In the genomic region with DNA sequence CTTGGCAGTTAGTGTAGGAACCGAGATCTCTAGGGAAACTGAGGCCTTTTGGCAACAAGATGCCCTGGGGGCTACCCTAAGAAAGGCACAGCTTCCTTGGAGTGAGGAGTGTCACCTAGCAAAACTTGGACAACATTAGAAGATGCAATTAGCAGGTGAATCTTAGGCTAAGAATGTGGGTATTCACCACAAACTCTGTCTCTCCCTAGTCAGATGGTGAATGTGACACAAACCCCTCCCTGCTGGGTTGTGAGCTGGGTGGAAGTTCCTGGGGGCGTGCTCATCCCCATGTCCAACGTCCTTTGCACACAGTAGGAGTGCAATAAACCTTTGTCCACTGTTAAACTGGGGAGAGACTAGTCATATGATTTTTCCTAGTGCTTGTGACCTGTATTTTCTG, we compare ENCODE assay signal across 13 cellular contexts.
DNase-seq lines count a peak whose midpoint lies in the region; ATAC-seq, FAIRE-seq and TF ChIP-seq lines count a peak whose summit lies in the region.
"Had no signal": no experiment of that assay in that cellular context is flagged by ENCODE, and none has a peak within 500 bp of the region (broad histone marks: within the 10 kb centered on the region; RNA-seq: fewer than 3 reads in every experiment).

No MANE protein-coding gene starts in this region.

- DNase-seq in AG10803 (ENCODE audit: low read depth), result peak; percentile 36
- DNase-seq in HPDE6-E6E7 (ENCODE audit: extremely low spot score), result peak; percentile 65
- DNase-seq in SW 1271 (lab: John Stamatoyannopoulos, UW), result peak; percentile 53 to 58
- no peak for DNase-seq in keratinocyte (ENCODE audit: low read depth, low spot score)
- no peak for DNase-seq in H7
- DNase-seq in kidney, result no peak
- DNase-seq in T-helper 2 cell, result no peak
- DNase-seq: COR-L47, NCI-H187 treated with DMSO at 0.1 percent for 48 hours had no signal

- H3K9ac ChIP-seq in keratinocyte (ENCODE audit: control insufficient read depth, extremely low read depth, insufficient read depth, low read length) (peak overlapping the region; percentile 93), kidney (ENCODE audit: low read length in 2 of 2) (no peak overlapping the region)
- H3K9ac ChIP-seq: parathyroid adenoma had no signal

- H3K4me3 ChIP-seq in AG10803 (ENCODE audit: low read length) (no peak overlapping the region), keratinocyte (ENCODE audit: control insufficient read depth in 2 of 3, extremely low read depth in 1 of 3, insufficient read depth in 2 of 3, low read depth in 1 of 3, low read length in 3 of 3) (peak overlapping the region in 1 of 3 experiments; percentile 67), H7 (ENCODE audit: insufficient read depth, low read depth, low read length) (no peak overlapping the region), kidney (ENCODE audit: low read length in 2 of 2) (no peak overlapping the region)

- TF ChIP-seq CTCF in AG10803 (conservative IDR thresholded peaks at IDR 0.05; ENCODE audit: low read length) (no peak), keratinocyte (optimal IDR thresholded peaks at IDR 0.05 in 1 of 3, IDR thresholded peaks at IDR 0.05 in 1 of 3, conservative IDR thresholded peaks at IDR 0.05 in 1 of 3; ENCODE audit: extremely low read depth in 1 of 3, insufficient read depth in 2 of 3, low read length in 3 of 3) (no peak), kidney (IDR thresholded peaks at IDR 0.05; ENCODE audit: borderline replicate concordance, extremely low read depth, insufficient read depth) (no peak)

- peaks cover 4% of the 10 kb centered on the region for H3K9me1 ChIP-seq in keratinocyte (ENCODE audit: control insufficient read depth, extremely low read depth, insufficient read depth, low read length)

- H3K4me2 ChIP-seq in keratinocyte (ENCODE audit: control insufficient read depth, extremely low read depth, insufficient read depth, low read depth, low read length), result peak overlapping the region; percentile 98

- intact Hi-C loops in kidney (cut with DNase I), result no loop called here

- H3K27ac ChIP-seq in keratinocyte (ENCODE audit: control insufficient read depth, insufficient read depth, low read length) (peak overlapping the region; percentile 99), kidney (ENCODE audit: low read depth in 2 of 2, low read length in 2 of 2) (no peak overlapping the region)
- H3K27ac ChIP-seq: left ventricle myocardium inferior, parathyroid adenoma had no signal

- no peak for ATAC-seq in GM19455 (IDR thresholded peaks at IDR 0.05; ENCODE audit: unreplicated experiment)
- ATAC-seq: T-cell had no signal

- H3K27me3 ChIP-seq in keratinocyte (ENCODE audit: control insufficient read depth, extremely low read depth, insufficient read depth, low read length) (no peaks in the 10 kb centered on the region), H7 (ENCODE audit: control insufficient read depth, insufficient read depth, low read length) (peaks cover 16% of the 10 kb centered on the region; the same call in 1 of the 2 replicates)

- H3K4me1 ChIP-seq in keratinocyte (ENCODE audit: control insufficient read depth, extremely low read depth, insufficient read depth, low read length) (peaks cover 41% of the 10 kb centered on the region), kidney (ENCODE audit: control insufficient read depth in 1 of 2, insufficient read depth in 1 of 2, low read depth in 1 of 2, low read length in 2 of 2) (peaks cover 0 to 3% of the 10 kb centered on the region in 2 donors)
- H3K4me1 ChIP-seq: parathyroid adenoma had no signal

- H3K36me3 ChIP-seq in keratinocyte (ENCODE audit: control insufficient read depth in 2 of 2, extremely low read depth in 1 of 2, insufficient read depth in 2 of 2, low read length in 2 of 2) (no peaks in the 10 kb centered on the region), H7 (replicated peaks; ENCODE audit: control insufficient read depth, insufficient read depth, low read length) (no peaks in the 10 kb centered on the region), kidney (ENCODE audit: control insufficient read depth in 1 of 2, insufficient read depth in 2 of 2, low read length in 2 of 2) (no peaks in the 10 kb centered on the region)
- H3K36me3 ChIP-seq: left ventricle myocardium inferior had no signal

- dilution Hi-C loops in keratinocyte (cut with MboI; ENCODE audit: extremely low pct_ligation_motif_present, low sequenced_read_pairs), result no loop called here

- H3K9me3 ChIP-seq in keratinocyte (ENCODE audit: control insufficient read depth, low read depth, low read length) (no peaks in the 10 kb centered on the region), kidney (ENCODE audit: control insufficient read depth in 1 of 2, low read length in 2 of 2) (no peaks in the 10 kb centered on the region)
- H3K9me3 ChIP-seq: left ventricle myocardium inferior had no signal

- FAIRE-seq in keratinocyte (lab: Jason Lieb, UNC) (peak; percentile 97), kidney (lab: Jason Lieb, UNC) (no peak)

- no peaks in the 10 kb centered on the region for H3K79me2 ChIP-seq in keratinocyte (ENCODE audit: control insufficient read depth, insufficient read depth, low read length)
- H3K79me2 ChIP-seq: parathyroid adenoma had no signal

- H2AFZ ChIP-seq in keratinocyte (ENCODE audit: control insufficient read depth, low read length), result no peak overlapping the region
- H2AFZ ChIP-seq: parathyroid adenoma had no signal

- H4K20me1 ChIP-seq in keratinocyte (ENCODE audit: control insufficient read depth, extremely low read depth, insufficient read depth, low read length), result no peaks in the 10 kb centered on the region

Comparison
In these comparisons a context has a peak if more than half of its experiments do, and no peak if none do; other contexts are left out.
1. DNase-seq: peak in AG10803 (single experiment), HPDE6-E6E7 (single experiment) and SW 1271 (2 of 2); none in keratinocyte (single experiment), H7 (single experiment), kidney (single experiment) and T-helper 2 cell (0 of 5).